12 cellular contexts compared by ENCODE assay signal in the genomic region with DNA sequence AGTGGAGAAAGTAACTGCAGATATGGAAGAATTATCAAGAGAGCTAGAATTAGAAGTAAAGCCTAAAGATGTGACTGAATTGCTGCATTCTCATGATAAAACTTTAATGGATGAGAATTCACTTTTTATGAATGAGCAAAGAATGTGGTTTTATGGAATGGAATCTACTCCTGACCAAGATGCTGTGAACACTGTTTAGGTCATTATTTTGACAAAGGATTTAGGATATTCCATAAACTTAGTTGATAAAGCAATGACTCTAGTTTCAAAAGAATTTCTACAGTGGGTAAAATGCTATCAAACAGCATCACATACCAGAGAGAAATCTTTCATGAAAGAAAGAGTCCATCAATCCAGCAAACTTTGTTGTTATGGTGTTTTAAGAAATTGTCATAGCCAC.
DNase-seq lines count a peak whose midpoint lies in the region; ATAC-seq and TF ChIP-seq lines count a peak whose summit lies in the region.
"Had no signal": no experiment of that assay in that cellular context is flagged by ENCODE, and none has a peak within 500 bp of the region (broad histone marks: within the 10 kb centered on the region; RNA-seq: fewer than 3 reads in every experiment).

No MANE protein-coding gene starts in this region.

- no peaks in the 10 kb centered on the region for H3K36me3 ChIP-seq in BJ (ENCODE audit: control insufficient read depth, insufficient read depth, low read length)
- no peaks in the 10 kb centered on the region for H3K36me3 ChIP-seq in osteoblast (ENCODE audit: insufficient read depth, low read length)

- H3K36me3 Mint-ChIP-seq in HFFc6 (ENCODE audit: low read depth) (no peaks in the 10 kb centered on the region), CD14-positive monocyte (no peaks in the 10 kb centered on the region)

- H3K4me1 Mint-ChIP-seq in HFFc6 (ENCODE audit: low read depth), result peaks cover 8% of the 10 kb centered on the region; the same call in 1 of the 2 replicates
- H3K4me1 Mint-ChIP-seq in CD14-positive monocyte, result no peaks in the 10 kb centered on the region

- no peaks in the 10 kb centered on the region for H3K27me3 Mint-ChIP-seq in HFFc6 (ENCODE audit: insufficient read depth)
- H3K27me3 Mint-ChIP-seq in CD14-positive monocyte (ENCODE audit: low read depth in 3 of 3), result no peaks in the 10 kb centered on the region

- no peak overlapping the region for H3K27ac Mint-ChIP-seq in HFFc6
- H3K27ac Mint-ChIP-seq in CD14-positive monocyte, result no peak overlapping the region

- POLR2A ChIA-PET in BJ (lab: Charles Lee), result no interaction called here

- H3K27me3 ChIP-seq in BJ (ENCODE audit: control insufficient read depth, insufficient read depth, low read length) (no peaks in the 10 kb centered on the region), osteoblast (ENCODE audit: insufficient read depth, low read length) (no peaks in the 10 kb centered on the region)

- no peaks in the 10 kb centered on the region for H4K20me1 ChIP-seq in osteoblast (ENCODE audit: insufficient read depth, low read length)

- in situ Hi-C loops in astrocyte of the cerebellum (cut with HindIII; ENCODE audit: low sequenced_read_pairs), result no loop called here

- H3K9me3 ChIP-seq in osteoblast (ENCODE audit: low read depth, low read length), result peaks cover 2% of the 10 kb centered on the region
- H3K9me3 ChIP-seq: A549 had no signal

- no peak overlapping the region for H2AFZ ChIP-seq in osteoblast (ENCODE audit: low read length)

- no peaks in the 10 kb centered on the region for H3K79me2 ChIP-seq in osteoblast (ENCODE audit: insufficient read depth, low read length)

- CTCF ChIA-PET in BJ (lab: Yijun Ruan, JAX), result no interaction called here

- H3K4me3 ChIP-seq in BJ (ENCODE audit: low read depth, low read length) (no peak overlapping the region), astrocyte of the cerebellum (ENCODE audit: low read depth, low read length) (no peak overlapping the region), osteoblast (ENCODE audit: insufficient read depth, low read length) (no peak overlapping the region)
- H3K4me3 ChIP-seq: A549 had no signal

- intact Hi-C loops in CD14-positive monocyte (cut with micrococcal nuclease), result no loop called here

- H3K4me1 ChIP-seq in osteoblast (ENCODE audit: insufficient read depth, low read length), result no peaks in the 10 kb centered on the region
- H3K4me1 ChIP-seq: A549 had no signal

- H3K27ac ChIP-seq in osteoblast (ENCODE audit: low read depth, low read length), result no peak overlapping the region
- H3K27ac ChIP-seq: A549 had no signal

- TF ChIP-seq CTCF in BJ (IDR thresholded peaks at IDR 0.05; ENCODE audit: insufficient read depth, low read depth, low read length) (no peak), HFFc6 (IDR thresholded peaks at IDR 0.05) (no peak), astrocyte of the cerebellum (IDR thresholded peaks at IDR 0.05; ENCODE audit: low read depth, low read length, missing control alignments) (no peak), osteoblast (IDR thresholded peaks at IDR 0.05; ENCODE audit: extremely low read depth, low read depth, low read length) (no peak), CD14-positive monocyte (IDR thresholded peaks at IDR 0.05) (no peak)

- no peak overlapping the region for H3K4me2 ChIP-seq in osteoblast (ENCODE audit: insufficient read depth, low read length)
- H3K4me2 ChIP-seq: A549 had no signal

- H3K4me3 Mint-ChIP-seq in HFFc6 (no peak overlapping the region), CD14-positive monocyte (no peak overlapping the region)

- H3K9me3 Mint-ChIP-seq in HFFc6 (no peaks in the 10 kb centered on the region), CD14-positive monocyte (peaks cover 0 to 2% (median 0%) of the 10 kb centered on the region in 7 donors)

- DNase-seq in BJ (ENCODE audit: low read depth) (peak; percentile 29), HFFc6 (peak; percentile 20), astrocyte of the cerebellum (ENCODE audit: low read depth) (peak; percentile 2), osteoblast (ENCODE audit: insufficient read length, low spot score, missing footprints) (peak; percentile 50), CD14-positive monocyte (ENCODE audit: low spot score) (no peak), NCI-H1048 (lab: John Stamatoyannopoulos, UW) (no peak)
- DNase-seq: COR-L47, NCI-H1417 treated with DMSO at 0.1 percent for 48 hours, NCI-H2029 treated with DMSO at 0.1 percent for 48 hours, NCI-H510A treated with DMSO at 0.1 percent for 48 hours had no signal

- ATAC-seq in HG03378 (IDR thresholded peaks at IDR 0.05; ENCODE audit: unreplicated experiment), result no peak
- ATAC-seq: A549 had no signal

Comparison
In these comparisons a context has a peak if more than half of its experiments do, and no peak if none do; other contexts are left out.
1. DNase-seq: peak in BJ (single experiment), HFFc6 (single experiment), astrocyte of the cerebellum (single experiment) and osteoblast (single experiment); none in CD14-positive monocyte (single experiment) and NCI-H1048 (single experiment).